ENCODE assay signal across 2 cellular contexts in the genomic region with DNA sequence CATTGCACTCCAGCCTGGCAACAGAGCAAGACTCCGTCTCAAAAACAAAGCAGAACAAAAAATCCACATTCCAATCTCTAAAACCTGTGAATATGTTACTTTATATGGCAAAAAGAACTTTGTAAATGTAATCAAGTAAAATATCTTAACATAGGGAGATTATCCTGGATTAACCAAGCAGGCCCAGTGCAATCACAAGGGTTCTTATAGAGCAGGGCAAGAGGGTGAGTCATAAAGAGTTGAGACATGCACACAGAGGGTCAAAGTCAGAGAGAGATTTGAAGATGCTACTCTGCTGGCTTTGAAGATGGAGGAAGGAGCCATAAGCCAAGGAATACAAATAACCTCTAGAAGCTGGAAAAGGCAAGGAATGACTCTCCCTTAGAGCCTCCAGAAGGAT.
TF ChIP-seq lines count a peak whose summit lies in the region.

No MANE protein-coding gene starts in this region.

TF ChIP-seq in SK-N-SH, 30 proteins besides CTCF, POLR2A, EP300 and RAD21 (continued from another document):
- no peak for TF ChIP-seq SIN3A (IDR thresholded peaks at IDR 0.05; ENCODE audit: borderline replicate concordance, low read depth, low read length)
- no peak for TF ChIP-seq FOXJ3 (CRISPR knock-in tag; IDR thresholded peaks at IDR 0.05)

TF ChIP-seq in SK-N-SH treated with all-trans-retinoic acid at 6 μM for 48 hours, 23 proteins besides CTCF, POLR2A, EP300 and RAD21 (continued from another document):
- TF ChIP-seq ARNTL (CRISPR knock-in tag; IDR thresholded peaks at IDR 0.05; ENCODE audit: borderline replicate concordance, low read depth) (no peak), ZFP3 (CRISPR knock-in tag; IDR thresholded peaks at IDR 0.05) (no peak)
- TF ChIP-seq, protein P1, sequence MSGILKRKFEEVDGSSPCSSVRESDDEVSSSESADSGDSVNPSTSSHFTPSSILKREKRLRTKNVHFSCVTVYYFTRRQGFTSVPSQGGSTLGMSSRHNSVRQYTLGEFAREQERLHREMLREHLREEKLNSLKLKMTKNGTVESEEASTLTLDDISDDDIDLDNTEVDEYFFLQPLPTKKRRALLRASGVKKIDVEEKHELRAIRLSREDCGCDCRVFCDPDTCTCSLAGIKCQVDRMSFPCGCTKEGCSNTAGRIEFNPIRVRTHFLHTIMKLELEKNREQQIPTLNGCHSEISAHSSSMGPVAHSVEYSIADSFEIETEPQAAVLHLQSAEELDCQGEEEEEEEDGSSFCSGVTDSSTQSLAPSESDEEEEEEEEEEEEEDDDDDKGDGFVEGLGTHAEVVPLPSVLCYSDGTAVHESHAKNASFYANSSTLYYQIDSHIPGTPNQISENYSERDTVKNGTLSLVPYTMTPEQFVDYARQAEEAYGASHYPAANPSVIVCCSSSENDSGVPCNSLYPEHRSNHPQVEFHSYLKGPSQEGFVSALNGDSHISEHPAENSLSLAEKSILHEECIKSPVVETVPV (CRISPR knock-in tag; IDR thresholded peaks at IDR 0.05), result no peak
